13 cellular contexts compared by ENCODE assay signal in genomic region chr18:46398005-46398404, GRCh38.
DNase-seq lines count a peak whose midpoint lies in the region; ATAC-seq, FAIRE-seq and TF ChIP-seq lines count a peak whose summit lies in the region.
"Had no signal": no experiment of that assay in that cellular context is flagged by ENCODE, and none has a peak within 500 bp of the region (broad histone marks: within the 10 kb centered on the region; RNA-seq: fewer than 3 reads in every experiment).

No MANE protein-coding gene starts in this region.

- DNase-seq in DMS79 (lab: John Stamatoyannopoulos, UW) (peak; percentile 15), bronchial epithelial cell (ENCODE audit: low read depth) (no peak), COLO668 (lab: John Stamatoyannopoulos, UW; ENCODE audit: unreplicated experiment) (no peak), KG1 (lab: John Stamatoyannopoulos, UW) (no peak)
- DNase-seq: MM.1S, NCI-H1105, NCI-H226, PC-3 had no signal

- H3K27ac ChIP-seq in BLaER1 = no peak overlapping the region
- no peak overlapping the region for H3K27ac ChIP-seq in neural cell (ENCODE audit: low read length)
- H3K27ac ChIP-seq: GM23248 had no signal

- H3K4me1 ChIP-seq in BLaER1 = peaks cover 72% of the 10 kb centered on the region

- ATAC-seq in HG02981 (IDR thresholded peaks at IDR 0.05; ENCODE audit: unreplicated experiment) = no peak
- ATAC-seq: GM12878, PC-3 had no signal

- no peaks in the 10 kb centered on the region for H3F3A ChIP-seq in neural cell (ENCODE audit: insufficient read depth, low read length, poor library complexity, severe bottlenecking)

- no peak overlapping the region for H3K4me3 ChIP-seq in BLaER1
- H3K4me3 ChIP-seq in bronchial epithelial cell (ENCODE audit: low read depth, low read length) = no peak overlapping the region
- no peak overlapping the region for H3K4me3 ChIP-seq in neural cell (ENCODE audit: low read length)
- H3K4me3 ChIP-seq: GM12878, GM23248 had no signal

- TF ChIP-seq CTCF in bronchial epithelial cell (IDR thresholded peaks at IDR 0.05; ENCODE audit: insufficient read depth, low read length, severe bottlenecking) (no peak), neural cell (IDR thresholded peaks at IDR 0.05; ENCODE audit: poor library complexity, severe bottlenecking) (no peak)

- H3K4me2 ChIP-seq in BLaER1 (peak overlapping the region; percentile 81), neural cell (ENCODE audit: low read length) (no peak overlapping the region)

- H3K36me3 ChIP-seq in BLaER1 = peaks cover 19% of the 10 kb centered on the region
- no peaks in the 10 kb centered on the region for H3K36me3 ChIP-seq in bronchial epithelial cell (ENCODE audit: control insufficient read depth, insufficient read depth, low read length)
- H3K36me3 ChIP-seq in neural cell (ENCODE audit: insufficient read depth, low read length) = no peaks in the 10 kb centered on the region

- no peak overlapping the region for H3K9ac ChIP-seq in BLaER1
- no peak overlapping the region for H3K9ac ChIP-seq in neural cell (ENCODE audit: low read length)
- H3K9ac ChIP-seq: GM23248 had no signal

- H3K27me3 ChIP-seq in BLaER1 (no peaks in the 10 kb centered on the region), bronchial epithelial cell (ENCODE audit: control insufficient read depth, insufficient read depth, low read length) (no peaks in the 10 kb centered on the region), neural cell (ENCODE audit: insufficient read depth, low read depth, low read length) (no peaks in the 10 kb centered on the region)

- TF ChIP-seq RAD21 in neural cell (conservative IDR thresholded peaks at IDR 0.05) = no peak

- H2AFZ ChIP-seq in neural cell (ENCODE audit: low read depth, low read length) = no peak overlapping the region
- H2AFZ ChIP-seq: GM23248 had no signal

- peaks cover 99% of the 10 kb centered on the region for H4K20me1 ChIP-seq in BLaER1
- H4K20me1 ChIP-seq in neural cell (ENCODE audit: insufficient read depth) = no peaks in the 10 kb centered on the region

- H3K9me3 ChIP-seq in BLaER1 (no peaks in the 10 kb centered on the region), neural cell (ENCODE audit: low read length) (no peaks in the 10 kb centered on the region)

- TF ChIP-seq EP300 in neural cell (conservative IDR thresholded peaks at IDR 0.05; ENCODE audit: poor library complexity, severe bottlenecking) = no peak

- no peaks in the 10 kb centered on the region for H3K79me2 ChIP-seq in neural cell (replicated peaks; ENCODE audit: insufficient read depth, low read length)

- H3K9me2 ChIP-seq in neural cell (ENCODE audit: insufficient read depth, low read length) = no peaks in the 10 kb centered on the region

- peak; percentile 99 for FAIRE-seq in bronchial epithelial cell (lab: Jason Lieb, UNC)
- FAIRE-seq: GM12878 had no signal

TF ChIP-seq in neural cell, 6 proteins besides CTCF, POLR2A, EP300 and RAD21:
- TF ChIP-seq EZH2 (IDR thresholded peaks at IDR 0.05; ENCODE audit: borderline replicate concordance, insufficient read depth, low read length, poor library complexity, severe bottlenecking) (no peak), POLR2AphosphoS5 (IDR thresholded peaks at IDR 0.05) (peak; percentile 18)
TF ChIP-seq in neural cell: peak in this region for 1.
